Comparison of ENCODE assay signal across 16 cellular contexts in the genomic region with DNA sequence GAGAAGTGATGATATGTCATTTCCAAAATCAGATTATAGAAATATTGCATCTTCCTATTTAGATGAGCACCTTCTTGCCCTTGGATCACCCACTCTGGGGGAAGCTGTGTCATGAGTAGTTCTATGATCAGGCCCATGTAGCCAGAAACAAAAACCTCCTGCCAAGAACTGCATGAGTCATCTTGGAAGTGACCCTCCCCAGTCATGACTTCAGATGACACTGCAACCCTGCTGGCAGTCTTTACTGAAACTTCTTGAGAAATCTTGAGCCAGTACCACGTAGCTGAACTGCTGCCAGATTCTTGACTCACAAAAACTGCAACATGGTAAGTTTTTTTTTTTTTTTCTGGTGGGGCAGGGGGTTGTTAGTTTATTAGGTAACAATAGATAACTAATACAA.
A peak's percentile ranks its signal among the peaks of the same experiment; 100 is the strongest.
DNase-seq lines count a peak whose midpoint lies in the region; ATAC-seq and TF ChIP-seq lines count a peak whose summit lies in the region.
"Had no signal": no experiment of that assay in that cellular context is flagged by ENCODE, and none has a peak within 500 bp of the region (broad histone marks: within the 10 kb centered on the region; RNA-seq: fewer than 3 reads in every experiment).

No MANE protein-coding gene starts in this region.

- H3K9me3 Mint-ChIP-seq in activated T-cell treated with anti-CD3 and anti-CD28 coated beads, Interleukin-2, amount 50 U/mL, for 24 hours, result peaks cover 17% of the 10 kb centered on the region
- peaks cover 6% of the 10 kb centered on the region for H3K9me3 Mint-ChIP-seq in stimulated activated effector memory CD8-positive, alpha-beta T cell treated with anti-CD3 and anti-CD28 coated beads, Interleukin-12 subunit alpha, Interleukin-12 subunit beta, amount 100 ng/mL, for 72 hours

- H3K27me3 Mint-ChIP-seq in activated T-cell treated with anti-CD3 and anti-CD28 coated beads, Interleukin-2, amount 50 U/mL, for 24 hours, result no peaks in the 10 kb centered on the region

- no peak overlapping the region for H3K4me3 ChIP-seq in fibroblast of the aortic adventitia (ENCODE audit: low read depth, low read length)
- H3K4me3 ChIP-seq: GM12878, spleen had no signal

- DNase-seq in activated naive CD4-positive, alpha-beta T cell treated with Interleukin-2 at 50 U/mL for 16 hours, result peak; percentile 56
- no peak for DNase-seq in activated naive CD4-positive, alpha-beta T cell (lab: John Stamatoyannopoulos, UW)
- peak; percentile 40 for DNase-seq in activated T-cell treated with anti-CD3 and anti-CD28 coated beads, Interleukin-2, amount 50 U/mL, for 24 hours
- peak; percentile 64 for DNase-seq in fibroblast of the aortic adventitia (ENCODE audit: low read depth)
- DNase-seq in stimulated activated effector memory CD8-positive, alpha-beta T cell treated with anti-CD3 and anti-CD28 coated beads, Interleukin-12 subunit alpha, Interleukin-12 subunit beta, amount 100 ng/mL, for 72 hours (ENCODE audit: low spot score in 2 of 2), result peak in 1 of 2 donors; percentile 69
- no peak for DNase-seq in erythroblast (lab: John Stamatoyannopoulos, UW)
- DNase-seq in cerebellar cortex (ENCODE audit: low spot score), result no peak
- DNase-seq: activated CD8-positive, alpha-beta memory T cell treated with anti-CD3 and anti-CD28 coated beads, Interleukin-2, amount 50 U/mL, for 4 hours; brain microvascular endothelial cell; DMS79; mesenchymal stem cell; MM.1S; NCI-H345; spleen had no signal

- H3K36me3 Mint-ChIP-seq in activated T-cell treated with anti-CD3 and anti-CD28 coated beads, Interleukin-2, amount 50 U/mL, for 24 hours (ENCODE audit: low read depth), result peaks cover 10% of the 10 kb centered on the region
- no peaks in the 10 kb centered on the region for H3K36me3 Mint-ChIP-seq in stimulated activated effector memory CD8-positive, alpha-beta T cell treated with anti-CD3 and anti-CD28 coated beads, Interleukin-12 subunit alpha, Interleukin-12 subunit beta, amount 100 ng/mL, for 72 hours

- ATAC-seq in stimulated activated effector memory CD8-positive, alpha-beta T cell treated with anti-CD3 and anti-CD28 coated beads, Interleukin-12 subunit alpha, Interleukin-12 subunit beta, amount 100 ng/mL, for 72 hours, result peak; percentile 93
- no peak for ATAC-seq in HG03196 (IDR thresholded peaks at IDR 0.05; ENCODE audit: unreplicated experiment)
- ATAC-seq: GM12878 had no signal

- no peak for TF ChIP-seq POLR2A in erythroblast (IDR thresholded peaks at IDR 0.05; ENCODE audit: low read length)

- no peak for TF ChIP-seq CTCF in fibroblast of the aortic adventitia (IDR thresholded peaks at IDR 0.05; ENCODE audit: insufficient read depth, low read length)

- peak overlapping the region; percentile 13 for H3K27ac Mint-ChIP-seq in activated T-cell treated with anti-CD3 and anti-CD28 coated beads, Interleukin-2, amount 50 U/mL, for 24 hours
- no peak overlapping the region for H3K27ac Mint-ChIP-seq in stimulated activated effector memory CD8-positive, alpha-beta T cell treated with anti-CD3 and anti-CD28 coated beads, Interleukin-12 subunit alpha, Interleukin-12 subunit beta, amount 100 ng/mL, for 72 hours

- H3K4me1 Mint-ChIP-seq in activated T-cell treated with anti-CD3 and anti-CD28 coated beads, Interleukin-2, amount 50 U/mL, for 24 hours (ENCODE audit: low read depth), result peaks cover 31% of the 10 kb centered on the region
- peaks cover 21% of the 10 kb centered on the region for H3K4me1 Mint-ChIP-seq in stimulated activated effector memory CD8-positive, alpha-beta T cell treated with anti-CD3 and anti-CD28 coated beads, Interleukin-12 subunit alpha, Interleukin-12 subunit beta, amount 100 ng/mL, for 72 hours

- no peak overlapping the region for H3K4me3 Mint-ChIP-seq in activated T-cell treated with anti-CD3 and anti-CD28 coated beads, Interleukin-2, amount 50 U/mL, for 24 hours
- no peak overlapping the region for H3K4me3 Mint-ChIP-seq in stimulated activated effector memory CD8-positive, alpha-beta T cell treated with anti-CD3 and anti-CD28 coated beads, Interleukin-12 subunit alpha, Interleukin-12 subunit beta, amount 100 ng/mL, for 72 hours

Comparison
In these comparisons a context has a peak if more than half of its experiments do, and no peak if none do; other contexts are left out.
1. DNase-seq: peak in activated naive CD4-positive, alpha-beta T cell treated with Interleukin-2 at 50 U/mL for 16 hours (single experiment), activated T-cell treated with anti-CD3 and anti-CD28 coated beads, Interleukin-2, amount 50 U/mL, for 24 hours (single experiment) and fibroblast of the aortic adventitia (single experiment); none in activated naive CD4-positive, alpha-beta T cell (0 of 4), erythroblast (0 of 2) and cerebellar cortex (single experiment).